Comparison of ENCODE assay signal across 25 cellular contexts in the genomic region with DNA sequence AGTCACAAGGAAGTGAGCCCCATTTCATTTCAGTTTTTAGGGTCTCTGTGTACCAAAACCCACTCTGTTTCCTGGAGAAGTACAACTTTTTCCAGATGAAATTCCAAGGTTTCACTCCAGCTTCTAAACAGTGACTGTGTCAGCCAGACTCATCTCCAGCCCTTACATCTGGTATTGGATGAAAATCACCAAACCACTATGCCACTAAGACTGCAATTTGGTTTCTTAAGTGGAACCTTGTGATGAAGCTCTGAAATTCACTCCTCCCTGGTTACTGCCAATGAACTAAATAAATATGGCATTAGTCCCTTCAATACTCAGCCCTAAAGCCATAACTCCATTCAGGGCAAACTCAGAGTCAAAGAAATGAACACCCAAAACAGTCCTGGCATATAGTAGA.
"Had no signal": no experiment of that assay in that cellular context is flagged by ENCODE, and none has a peak within 500 bp of the region (broad histone marks: within the 10 kb centered on the region; RNA-seq: fewer than 3 reads in every experiment).

No MANE protein-coding gene starts in this region.

- H3K27me3 ChIP-seq: ascending aorta had no signal

- H3K4me3 ChIP-seq: ascending aorta had no signal

- H3K27ac ChIP-seq: ascending aorta had no signal

- H3K9me3 ChIP-seq: ascending aorta had no signal

- DNase-seq: activated B cell treated with CpG ODN at 0.5 μM for 24 hours; activated CD4-positive, alpha-beta memory T cell treated with anti-CD3 and anti-CD28 coated beads for 36 hours; activated CD4-positive, alpha-beta T cell treated with anti-CD3 and anti-CD28 coated beads for 4 hours; activated CD4-positive, alpha-beta T cell treated with anti-CD3 and anti-CD28 coated beads, Interleukin-2, amount 10 ng/mL, durations not matched to agents 24 days and 14 days; activated CD4-positive, alpha-beta T cell treated with anti-CD3 and anti-CD28 coated beads, Interleukin-2, amount 50 U/mL, for 1 hour; activated CD4-positive, alpha-beta T cell treated with anti-CD3 and anti-CD28 coated beads, Interleukin-2, amount 50 U/mL, for 4 hours; activated CD4-positive, CD25-positive, alpha-beta regulatory T cell treated with anti-CD3 and anti-CD28 coated beads, Interleukin-2, amount 50 U/mL, for 72 hours; activated CD8-positive, alpha-beta memory T cell treated with anti-CD3 and anti-CD28 coated beads, Interleukin-2, amount 50 U/mL, for 4 hours; activated CD8-positive, alpha-beta T cell treated with anti-CD3 and anti-CD28 coated beads for 36 hours; activated effector memory CD4-positive, alpha-beta T cell treated with Interleukin-2 at 50 U/mL for 16 hours; activated gamma-delta T cell; activated naive CD4-positive, alpha-beta T cell treated with anti-CD3 and anti-CD28 coated beads, Interleukin-2, amount 10 ng/mL, durations not matched to agents 7 days and 5 days; activated naive CD4-positive, alpha-beta T cell treated with Interleukin-2 at 50 U/mL for 16 hours; activated naive CD8-positive, alpha-beta T cell treated with anti-CD3 and anti-CD28 coated beads, Interleukin-2, amount 10 ng/mL, durations not matched to agents 7 days and 5 days; activated naive CD8-positive, alpha-beta T cell treated with anti-CD3 and anti-CD28 coated beads, Interleukin-2, amount 50 U/mL, for 24 hours; activated T-cell treated with anti-CD3 and anti-CD28 coated beads for 4 hours; activated T-cell treated with anti-CD3 and anti-CD28 coated beads, Interleukin-2, amount 50 U/mL, for 1 hour; activated T-cell treated with anti-CD3 and anti-CD28 coated beads, Interleukin-2, amount 50 U/mL, for 48 hours; amygdala; anterior cingulate cortex; central memory CD4-positive, alpha-beta T cell; T-helper 1 cell; T-helper 2 cell; T-helper 9 cell had no signal

- ATAC-seq: activated CD8-positive, alpha-beta T cell treated with anti-CD3 and anti-CD28 coated beads for 36 hours; activated naive CD8-positive, alpha-beta T cell treated with anti-CD3 and anti-CD28 coated beads, Interleukin-2, amount 50 U/mL, for 24 hours had no signal

- H3K36me3 ChIP-seq: ascending aorta had no signal
